Comparison of ENCODE assay signal across 8 cellular contexts in genomic region chr1:178282949-178283367, GRCh38.
DNase-seq lines count a peak whose midpoint lies in the region; ATAC-seq, FAIRE-seq and TF ChIP-seq lines count a peak whose summit lies in the region.

No MANE protein-coding gene starts in this region.

- H3K9me3 ChIP-seq in A673 (ENCODE audit: low read depth, low read length, poor library complexity, severe bottlenecking) (no peaks in the 10 kb centered on the region), HUES48 (ENCODE audit: control insufficient read depth, insufficient read depth, low read length) (0 out of 2 replicates have a peak, but pooled peaks cover 1% of the 10 kb centered on the region), iPS-20b (ENCODE audit: insufficient read depth, low read depth, low read length) (no peaks in the 10 kb centered on the region), mucosa of descending colon (no peaks in the 10 kb centered on the region), colonic mucosa (no peaks in the 10 kb centered on the region)

- peak; percentile 94 for FAIRE-seq in TTC549 (lab: Jason Lieb, UNC)

- DNase-seq in A673 (ENCODE audit: low spot score), result peak; percentile 46
- no peak for DNase-seq in natural killer cell treated with Interleukin-12 subunit alpha and Interleukin-12 subunit beta and Interleukin-15 and Interleukin-18, amount 100 ng/mL, for 72 hours (ENCODE audit: low spot score)
- no peak for DNase-seq in mucosa of descending colon
- DNase-seq in colonic mucosa, result no peak
- no peak for DNase-seq in substantia nigra (lab: John Stamatoyannopoulos, UW)

- no peak overlapping the region for H3K27ac ChIP-seq in A673 (ENCODE audit: low read depth, low read length, poor library complexity, severe bottlenecking)
- peak overlapping the region; percentile 97 for H3K27ac ChIP-seq in HUES48 (ENCODE audit: low read depth, low read length)
- H3K27ac ChIP-seq in iPS-20b (ENCODE audit: low read length), result peak overlapping the region; percentile 43
- H3K27ac ChIP-seq in colonic mucosa, result no peak overlapping the region
- no peak overlapping the region for H3K27ac ChIP-seq in substantia nigra (ENCODE audit: low read depth, low read length, poor library complexity, severe bottlenecking)

- no TSS peak for BruUV-seq in A673 (replicated peaks; lab: Mats Ljungman, UMichigan)

- no peak overlapping the region for H3K27ac Mint-ChIP-seq in natural killer cell treated with Interleukin-12 subunit alpha and Interleukin-12 subunit beta and Interleukin-15 and Interleukin-18, amount 100 ng/mL, for 72 hours

- H3K9ac ChIP-seq in HUES48 (ENCODE audit: low read depth, low read length) (peak overlapping the region; percentile 64), iPS-20b (ENCODE audit: low read depth, low read length) (peak overlapping the region; percentile 72; the same call in 1 of the 2 replicates), colonic mucosa (ENCODE audit: low read depth in 2 of 2, low read length in 2 of 2) (no peak overlapping the region)

- intact Hi-C loops in A673 (cut with micrococcal nuclease; ENCODE audit: unreplicated experiment), result loop anchor here (1.0 to 10.0 kb wide), 3 partner anchors 251 to 1388 kb away; no protein-coding TSS in a partner anchor
- intact Hi-C loops in mucosa of descending colon (cut with DNase I, micrococcal nuclease), result no loop called here
- intact Hi-C loops in colonic mucosa (cut with DNase I), result loop anchor here (5.0 kb wide), 1 partner anchor 251 kb away; no protein-coding TSS in a partner anchor

- peaks cover 0 to 6% of the 10 kb centered on the region in 2 donors for H3K4me1 Mint-ChIP-seq in natural killer cell treated with Interleukin-12 subunit alpha and Interleukin-12 subunit beta and Interleukin-15 and Interleukin-18, amount 100 ng/mL, for 72 hours (ENCODE audit: low read depth in 2 of 2)

- POLR2A ChIA-PET in A673 (lab: Charles Lee; ENCODE audit: low non-redundant PET), result no interaction called here

- no peak overlapping the region for H3K4me3 ChIP-seq in A673 (ENCODE audit: low read depth, low read length, poor library complexity, severe bottlenecking)
- H3K4me3 ChIP-seq in HUES48 (ENCODE audit: low read depth, low read length), result peak overlapping the region; percentile 52
- H3K4me3 ChIP-seq in iPS-20b (ENCODE audit: low read length), result peak overlapping the region; percentile 59
- H3K4me3 ChIP-seq in mucosa of descending colon, result no peak overlapping the region
- no peak overlapping the region for H3K4me3 ChIP-seq in colonic mucosa

- H3K27me3 ChIP-seq in A673 (replicated peaks; ENCODE audit: insufficient read depth, low read depth, low read length, poor library complexity) (no peaks in the 10 kb centered on the region), HUES48 (ENCODE audit: control insufficient read depth, insufficient read depth, low read length) (no peaks in the 10 kb centered on the region), iPS-20b (ENCODE audit: insufficient read depth, low read length) (no peaks in the 10 kb centered on the region), colonic mucosa (no peaks in the 10 kb centered on the region)

- H3K9me3 Mint-ChIP-seq in natural killer cell treated with Interleukin-12 subunit alpha and Interleukin-12 subunit beta and Interleukin-15 and Interleukin-18, amount 100 ng/mL, for 72 hours, result peaks cover 3% of the 10 kb centered on the region

- CTCF ChIA-PET in A673 (lab: Charles Lee), result interaction anchor here (1.4 kb wide), 1 partner anchor 251 kb away, joined by 7 read pairs; no protein-coding TSS in a partner anchor

- ATAC-seq in natural killer cell treated with Interleukin-12 subunit alpha and Interleukin-12 subunit beta and Interleukin-15 and Interleukin-18, amount 100 ng/mL, for 72 hours, result no peak
- no peak for ATAC-seq in mucosa of descending colon

- H3K36me3 ChIP-seq in A673 (ENCODE audit: insufficient read depth, low read length, poor library complexity, severe bottlenecking), result no peaks in the 10 kb centered on the region
- peaks cover 9% of the 10 kb centered on the region for H3K36me3 ChIP-seq in HUES48 (ENCODE audit: control insufficient read depth, insufficient read depth, low read length)
- 0 out of 2 replicates have a peak, but pooled peaks cover 3% of the 10 kb centered on the region for H3K36me3 ChIP-seq in iPS-20b (ENCODE audit: insufficient read depth, low read depth, low read length)
- H3K36me3 ChIP-seq in mucosa of descending colon (ENCODE audit: low read depth), result no peaks in the 10 kb centered on the region
- no peaks in the 10 kb centered on the region for H3K36me3 ChIP-seq in colonic mucosa

- TF ChIP-seq CTCF in A673 (conservative IDR thresholded peaks at IDR 0.05; ENCODE audit: low read depth, low read length) (peak; percentile 58), mucosa of descending colon (IDR thresholded peaks at IDR 0.05) (no peak), colonic mucosa (IDR thresholded peaks at IDR 0.05) (no peak)

- no peaks in the 10 kb centered on the region for H3K36me3 Mint-ChIP-seq in natural killer cell treated with Interleukin-12 subunit alpha and Interleukin-12 subunit beta and Interleukin-15 and Interleukin-18, amount 100 ng/mL, for 72 hours

- H3K4me1 ChIP-seq in A673 (ENCODE audit: insufficient read depth, low read length, poor library complexity, severe bottlenecking), result no peaks in the 10 kb centered on the region
- H3K4me1 ChIP-seq in HUES48 (ENCODE audit: control insufficient read depth, insufficient read depth, low read length), result peaks cover 68% of the 10 kb centered on the region
- H3K4me1 ChIP-seq in iPS-20b (ENCODE audit: insufficient read depth, low read length), result peaks cover 63% of the 10 kb centered on the region
- H3K4me1 ChIP-seq in mucosa of descending colon (ENCODE audit: low read depth), result no peaks in the 10 kb centered on the region
- H3K4me1 ChIP-seq in colonic mucosa, result no peaks in the 10 kb centered on the region

- no peaks in the 10 kb centered on the region for H3K27me3 Mint-ChIP-seq in natural killer cell treated with Interleukin-12 subunit alpha and Interleukin-12 subunit beta and Interleukin-15 and Interleukin-18, amount 100 ng/mL, for 72 hours

- no peak overlapping the region for H3K4me3 Mint-ChIP-seq in natural killer cell treated with Interleukin-12 subunit alpha and Interleukin-12 subunit beta and Interleukin-15 and Interleukin-18, amount 100 ng/mL, for 72 hours

Comparison
In these comparisons a context has a peak if more than half of its experiments do, and no peak if none do; other contexts are left out.
1. H3K27ac ChIP-seq: peak in HUES48 (single experiment) and iPS-20b (single experiment); none in A673 (single experiment), colonic mucosa (single experiment) and substantia nigra (single experiment).
2. H3K4me3 ChIP-seq: peak in HUES48 (single experiment) and iPS-20b (single experiment); none in A673 (single experiment), mucosa of descending colon (single experiment) and colonic mucosa (single experiment).
3. H3K9ac ChIP-seq: peak in HUES48 (single experiment) and iPS-20b (single experiment); none in colonic mucosa (0 of 2).
4. intact Hi-C loops: an anchor here in A673 (1.0 to 10.0 kb wide) and colonic mucosa (5.0 kb wide); none called in mucosa of descending colon.